Comparison of ENCODE assay signal across 1 cellular context in the genomic region with DNA sequence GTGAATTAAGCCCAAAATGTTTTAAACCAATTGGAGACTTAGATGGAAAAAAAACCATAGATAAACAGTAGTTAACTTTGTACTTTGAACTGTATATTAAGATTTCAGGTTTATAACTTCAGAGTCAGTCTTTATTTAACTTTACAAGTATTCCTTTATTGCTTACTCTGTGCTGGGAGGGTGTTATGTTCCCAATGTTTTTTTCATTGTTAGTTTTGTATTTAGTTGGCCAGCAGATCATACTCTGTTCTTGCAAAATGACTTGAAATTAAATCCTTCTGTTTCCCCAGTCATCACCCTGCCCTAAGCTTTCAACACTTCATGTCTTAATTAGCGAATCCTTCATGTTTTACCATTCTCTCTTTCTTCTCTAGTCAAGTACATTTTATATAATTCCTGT.
A peak's percentile ranks its signal among the peaks of the same experiment; 100 is the strongest.
TF ChIP-seq lines count a peak whose summit lies in the region.

No MANE protein-coding gene starts in this region.

TF ChIP-seq in HepG2, 621 proteins besides CTCF, POLR2A, EP300 and RAD21 (continued from another document):
- no peak for TF ChIP-seq ERF (CRISPR knock-in tag; IDR thresholded peaks at IDR 0.05)
- TF ChIP-seq NR2F6 (IDR thresholded peaks at IDR 0.05) = no peak
- no peak for TF ChIP-seq NR2F6 (CRISPR knock-in tag; IDR thresholded peaks at IDR 0.05)
- 0 out of 2 replicates have a peak, but pooled peaks have one; percentile 5 for TF ChIP-seq CHD4 (IDR thresholded peaks at IDR 0.05; ENCODE audit: borderline replicate concordance, low read length)
